Comparison of ENCODE assay signal across 8 cellular contexts in the genomic region with DNA sequence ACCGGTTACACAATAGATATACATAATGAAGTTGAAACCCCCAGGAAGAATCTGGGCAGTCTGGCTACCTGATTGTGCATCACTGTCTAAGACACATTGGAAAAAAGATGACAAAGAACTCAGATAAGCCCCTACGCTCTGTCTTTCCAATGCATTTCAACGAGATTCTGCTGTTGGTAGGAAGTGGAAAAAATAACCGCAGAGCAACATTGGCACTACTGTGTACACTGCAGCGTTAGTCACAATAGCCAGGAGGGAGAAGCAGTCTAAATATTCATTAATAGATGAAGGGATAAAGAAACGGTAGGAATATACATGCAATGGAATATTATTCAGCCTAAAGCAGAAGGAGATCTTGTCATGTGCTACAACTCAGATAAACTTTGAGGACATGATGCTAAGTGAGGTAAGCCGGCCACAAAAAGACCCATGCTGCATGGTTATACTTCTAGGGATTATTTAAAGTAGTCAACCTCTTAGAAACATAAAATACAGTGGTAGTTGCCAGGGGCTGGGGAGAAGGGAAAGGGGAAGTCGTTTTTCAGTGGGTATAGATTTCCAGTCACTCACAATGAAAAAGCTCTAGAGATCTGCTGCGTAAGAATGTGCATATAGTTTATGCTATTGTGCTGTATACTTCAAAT. TPM values are rescaled to one million over a fixed set of nuclear protein-coding genes. Genes with fewer than 3 reads are reported as not detected.
A peak's percentile ranks its signal among the peaks of the same experiment; 100 is the strongest.
DNase-seq lines count a peak whose midpoint lies in the region; ATAC-seq and TF ChIP-seq lines count a peak whose summit lies in the region.

No MANE protein-coding gene starts in this region.

- POLR2A ChIA-PET in activated CD4-positive, alpha-beta memory T cell treated with anti-CD3 and anti-CD28 coated beads for 36 hours (lab: Charles Lee): interaction anchor here (1.1 to 1.6 kb wide), 3 partner anchors 31 to 40 kb away, joined by 5 to 7 read pairs (median 5); partner anchors contain the start of gene ELMO1
- POLR2A ChIA-PET in naive thymus-derived CD8-positive, alpha-beta T cell (lab: Charles Lee): interaction anchor here (0.6 to 2.3 kb wide), 4 partner anchors 39 to 684 kb away, joined by 3 to 9 read pairs (median 6); partner anchors contain the start of gene AOAH

- H4K5ac ChIP-seq in mesendoderm (ENCODE audit: low read length): no peak overlapping the region

- no peaks in the 10 kb centered on the region for H3K79me2 ChIP-seq in mesendoderm (ENCODE audit: control insufficient read depth, insufficient read depth, low read length)

- H3K4me1 Mint-ChIP-seq in activated CD4-positive, alpha-beta memory T cell treated with anti-CD3 and anti-CD28 coated beads for 36 hours (ENCODE audit: low read depth): peaks cover 84% of the 10 kb centered on the region
- peaks cover 31 to 70% (median 67%) of the 10 kb centered on the region in 4 donors for H3K4me1 Mint-ChIP-seq in naive thymus-derived CD8-positive, alpha-beta T cell

- no CpG with 5 or more reads among the region's 9 CpGs for WGBS in mesendoderm (ENCODE audit: extremely low coverage, insufficient coverage, low lambda C conversion rate)

- H3K27ac ChIP-seq in mesendoderm (ENCODE audit: low read depth, low read length): no peak overlapping the region
- no peak overlapping the region for H3K27ac ChIP-seq in ascending aorta

- H2BK120ac ChIP-seq in mesendoderm (ENCODE audit: low read depth, low read length): no peak overlapping the region

- H3K36me3 ChIP-seq in mesendoderm (ENCODE audit: control insufficient read depth, insufficient read depth, low read length) (no peaks in the 10 kb centered on the region), ascending aorta (no peaks in the 10 kb centered on the region)

- no peak overlapping the region for H3K18ac ChIP-seq in mesendoderm (ENCODE audit: low read length)

- peaks cover 9% of the 10 kb centered on the region for H3K4me1 ChIP-seq in mesendoderm (ENCODE audit: control insufficient read depth, low read depth, low read length)
- no peaks in the 10 kb centered on the region for H3K4me1 ChIP-seq in ascending aorta

- peaks cover 2% of the 10 kb centered on the region for H3K79me1 ChIP-seq in mesendoderm (ENCODE audit: low read length)

- no peak overlapping the region for H3K23ac ChIP-seq in mesendoderm (ENCODE audit: low read length)

- H3K4ac ChIP-seq in mesendoderm (ENCODE audit: low read depth, low read length): no peak overlapping the region

- no peak overlapping the region for H3K4me2 ChIP-seq in mesendoderm (ENCODE audit: low read length)

- peak; percentile 31 for DNase-seq in activated CD4-positive, alpha-beta memory T cell treated with anti-CD3 and anti-CD28 coated beads for 36 hours
- DNase-seq in naive thymus-derived CD8-positive, alpha-beta T cell: peak in 1 of 10 donors; percentile 19
- DNase-seq in GM19240 (ENCODE audit: insufficient read length, low spot score): no peak
- DNase-seq in mesendoderm: no peak
- no peak for DNase-seq in DMS79 treated with DMSO at 0.1 percent for 48 hours (lab: John Stamatoyannopoulos, UW)
- no peak for DNase-seq in ascending aorta (ENCODE audit: low spot score in 2 of 2)

- peaks cover 3% of the 10 kb centered on the region for H3K9me3 Mint-ChIP-seq in activated CD4-positive, alpha-beta memory T cell treated with anti-CD3 and anti-CD28 coated beads for 36 hours
- H3K9me3 Mint-ChIP-seq in naive thymus-derived CD8-positive, alpha-beta T cell: peaks cover 0 to 4% (median 0%) of the 10 kb centered on the region in 9 donors

- intact Hi-C loops in activated CD4-positive, alpha-beta memory T cell treated with anti-CD3 and anti-CD28 coated beads for 36 hours (cut with micrococcal nuclease): loop anchor here (1.0 kb wide), 4 partner anchors 12 to 67 kb away; no protein-coding TSS in a partner anchor
- intact Hi-C loops in ascending aorta (cut with DNase I): no loop called here

- no peak overlapping the region for H3K9ac ChIP-seq in mesendoderm (ENCODE audit: low read length)

- no peak overlapping the region for H4K8ac ChIP-seq in mesendoderm (ENCODE audit: low read depth, low read length)

- H3K4me3 Mint-ChIP-seq in activated CD4-positive, alpha-beta memory T cell treated with anti-CD3 and anti-CD28 coated beads for 36 hours: peak overlapping the region; percentile 70
- peak overlapping the region; percentile 67 to 86 (median 82) for H3K4me3 Mint-ChIP-seq in naive thymus-derived CD8-positive, alpha-beta T cell

- ATAC-seq in GM19455 (IDR thresholded peaks at IDR 0.05; ENCODE audit: unreplicated experiment): peak; percentile 44
- peak; percentile 15 for ATAC-seq in HG03520 (IDR thresholded peaks at IDR 0.05; ENCODE audit: unreplicated experiment)
- peak; percentile 63 to 66 for ATAC-seq in naive thymus-derived CD8-positive, alpha-beta T cell

- H3K4me3 ChIP-seq in mesendoderm (ENCODE audit: low read length) (no peak overlapping the region), ascending aorta (no peak overlapping the region)

- no peaks in the 10 kb centered on the region for H3K27me3 Mint-ChIP-seq in activated CD4-positive, alpha-beta memory T cell treated with anti-CD3 and anti-CD28 coated beads for 36 hours
- no peaks in the 10 kb centered on the region for H3K27me3 Mint-ChIP-seq in naive thymus-derived CD8-positive, alpha-beta T cell

- H2BK15ac ChIP-seq in mesendoderm (replicated peaks; ENCODE audit: low read depth): no peak overlapping the region

- H2AK5ac ChIP-seq in mesendoderm (ENCODE audit: low read length): no peak overlapping the region

- H3K9me3 ChIP-seq in ascending aorta: no peaks in the 10 kb centered on the region

- H2BK5ac ChIP-seq in mesendoderm (ENCODE audit: low read length): no peak overlapping the region

- no peak for TF ChIP-seq CTCF in ascending aorta (IDR thresholded peaks at IDR 0.05)

- peaks cover 18% of the 10 kb centered on the region for H3K36me3 Mint-ChIP-seq in activated CD4-positive, alpha-beta memory T cell treated with anti-CD3 and anti-CD28 coated beads for 36 hours
- H3K36me3 Mint-ChIP-seq in naive thymus-derived CD8-positive, alpha-beta T cell: peaks cover 4 to 11% (median 9%) of the 10 kb centered on the region in 3 donors

- CTCF ChIA-PET in activated CD4-positive, alpha-beta memory T cell treated with anti-CD3 and anti-CD28 coated beads for 36 hours (lab: Charles Lee): interaction anchor here (1.0 to 1.8 kb wide), 2 partner anchors 40 to 337 kb away, joined by 5 to 12 read pairs; partner anchors contain the start of gene ELMO1

- H3K27ac Mint-ChIP-seq in activated CD4-positive, alpha-beta memory T cell treated with anti-CD3 and anti-CD28 coated beads for 36 hours: peak overlapping the region; percentile 96
- peak overlapping the region; percentile 33 to 90 (median 78) for H3K27ac Mint-ChIP-seq in naive thymus-derived CD8-positive, alpha-beta T cell

- H3K27me3 ChIP-seq in mesendoderm (ENCODE audit: insufficient read depth, low read length, poor library complexity) (no peaks in the 10 kb centered on the region), ascending aorta (no peaks in the 10 kb centered on the region)

- H3K56ac ChIP-seq in mesendoderm (ENCODE audit: low read length): no peak overlapping the region

RNA-seq across cellular contexts. Expression of gene ELMO1, which starts 40.3 kb away (rescaled TPM):
- total RNA-seq in activated CD4-positive, alpha-beta memory T cell treated with anti-CD3 and anti-CD28 coated beads for 36 hours: 10 to 100 TPM; 88.7 to 93.3 TPM
- 100 to 1,000 TPM in 1 of 2 experiments, 10 to 100 TPM in 1; 94.4 to 120 TPM for total RNA-seq in naive thymus-derived CD8-positive, alpha-beta T cell
- polyA plus RNA-seq in naive thymus-derived CD8-positive, alpha-beta T cell: 10 to 100 TPM; 26.9 to 58.4 (median 44.9) TPM
- polyA plus RNA-seq in mesendoderm (2013, experiment 1 of 2): 8.9 TPM
- 9.3 TPM for polyA plus RNA-seq in mesendoderm (2013, experiment 2 of 2)
- 40.8 TPM for total RNA-seq in ascending aorta
